In genomic region chr12:65121956-65122469, GRCh38 we compare ENCODE assay signal across 13 cellular contexts. TPM values are rescaled to one million over a fixed set of nuclear protein-coding genes. Genes with fewer than 3 reads are reported as not detected.
DNase-seq lines count a peak whose midpoint lies in the region; ATAC-seq, FAIRE-seq and TF ChIP-seq lines count a peak whose summit lies in the region.
"Had no signal": no experiment of that assay in that cellular context is flagged by ENCODE, and none has a peak within 500 bp of the region (broad histone marks: within the 10 kb centered on the region; RNA-seq: fewer than 3 reads in every experiment).

No MANE protein-coding gene starts in this region.

- WGBS in A549 (ENCODE audit: missing lambda C conversion rate): 84% methylated on average over 34 of the region's 34 CpGs
- WGBS in mesendoderm (ENCODE audit: extremely low coverage, insufficient coverage, low lambda C conversion rate): no CpG with 5 or more reads among the region's 34 CpGs

- no peak overlapping the region for H3K27ac Mint-ChIP-seq in activated naive CD8-positive, alpha-beta T cell treated with anti-CD3 and anti-CD28 coated beads, Interleukin-2, amount 50 U/mL, for 24 hours
- no peak overlapping the region for H3K27ac Mint-ChIP-seq in memory B cell

- TF ChIP-seq CTCF in A549 (IDR thresholded peaks at IDR 0.05): no peak

- no peak overlapping the region for H2AK5ac ChIP-seq in mesendoderm (ENCODE audit: low read length)

- no peaks in the 10 kb centered on the region for H3K9me3 ChIP-seq in A549
- no peaks in the 10 kb centered on the region for H3K9me3 ChIP-seq in ES-I3 (ENCODE audit: control insufficient read depth, insufficient read depth, low read length)

- TF ChIP-seq RAD21 in A549 (conservative IDR thresholded peaks at IDR 0.05 in 1 of 2, IDR thresholded peaks at IDR 0.05 in 1 of 2): no peak

- no peak for TF ChIP-seq EP300 in A549 (IDR thresholded peaks at IDR 0.05)

- peaks cover 5% of the 10 kb centered on the region for H3K4me1 Mint-ChIP-seq in activated naive CD8-positive, alpha-beta T cell treated with anti-CD3 and anti-CD28 coated beads, Interleukin-2, amount 50 U/mL, for 24 hours
- H3K4me1 Mint-ChIP-seq in memory B cell: no peaks in the 10 kb centered on the region

- no peaks in the 10 kb centered on the region for H3K79me1 ChIP-seq in mesendoderm (ENCODE audit: low read length)

- no peak for FAIRE-seq in A549 (lab: Jason Lieb, UNC)

- no peak overlapping the region for H3K56ac ChIP-seq in mesendoderm (ENCODE audit: low read length)

- peaks cover 5% of the 10 kb centered on the region for H3K27me3 ChIP-seq in mesendoderm (ENCODE audit: insufficient read depth, low read length, poor library complexity)

- no peaks in the 10 kb centered on the region for H3K79me2 ChIP-seq in mesendoderm (ENCODE audit: control insufficient read depth, insufficient read depth, low read length)

- H3K27me3 Mint-ChIP-seq in activated naive CD8-positive, alpha-beta T cell treated with anti-CD3 and anti-CD28 coated beads, Interleukin-2, amount 50 U/mL, for 24 hours: peaks cover 43% of the 10 kb centered on the region
- H3K27me3 Mint-ChIP-seq in memory B cell: peaks cover 12% of the 10 kb centered on the region

- H4K5ac ChIP-seq in mesendoderm (ENCODE audit: low read length): no peak overlapping the region

- DNase-seq in A549 (ENCODE audit: low read depth in 1 of 2, low spot score in 1 of 2): no peak
- no peak for DNase-seq in activated naive CD8-positive, alpha-beta T cell treated with anti-CD3 and anti-CD28 coated beads, Interleukin-2, amount 50 U/mL, for 24 hours
- no peak for DNase-seq in memory B cell (ENCODE audit: low spot score in 2 of 2)
- DNase-seq in stimulated activated CD4-positive, alpha-beta T cell treated with anti-CD3 and anti-CD28 coated beads, Interleukin-12 subunit alpha, Interleukin-12 subunit beta, amount 100 ng/mL, for 4 hours: no peak
- no peak for DNase-seq in mesendoderm
- DNase-seq: activated CD4-positive, alpha-beta T cell treated with anti-CD3 and anti-CD28 coated beads, Interleukin-2, amount 50 U/mL, for 1 hour; activated gamma-delta T cell; AML-193; MV-4-11 had no signal

- peak overlapping the region; percentile 11 for H3K4me3 Mint-ChIP-seq in activated naive CD8-positive, alpha-beta T cell treated with anti-CD3 and anti-CD28 coated beads, Interleukin-2, amount 50 U/mL, for 24 hours
- peak overlapping the region; percentile 68 for H3K4me3 Mint-ChIP-seq in memory B cell

- no peaks in the 10 kb centered on the region; the same call in 2 of the 3 replicates for H3K4me1 ChIP-seq in A549
- H3K4me1 ChIP-seq in ES-I3 (ENCODE audit: insufficient read depth, low read length): no peaks in the 10 kb centered on the region
- H3K4me1 ChIP-seq in mesendoderm (ENCODE audit: control insufficient read depth, low read depth, low read length): no peaks in the 10 kb centered on the region

- H2BK5ac ChIP-seq in mesendoderm (ENCODE audit: low read length): no peak overlapping the region

- CTCF ChIA-PET in A549 (lab: Yijun Ruan, JAX): interaction anchor here (1.1 to 4.8 kb wide), 9 partner anchors 10 to 326 kb away, joined by 3 to 34 read pairs (median 7); no protein-coding TSS in a partner anchor

- H3K18ac ChIP-seq in mesendoderm (ENCODE audit: low read length): no peak overlapping the region

- no peaks in the 10 kb centered on the region for H3K9me3 Mint-ChIP-seq in activated naive CD8-positive, alpha-beta T cell treated with anti-CD3 and anti-CD28 coated beads, Interleukin-2, amount 50 U/mL, for 24 hours
- H3K9me3 Mint-ChIP-seq in memory B cell: no peaks in the 10 kb centered on the region

- no peaks in the 10 kb centered on the region for H3K36me3 ChIP-seq in ES-I3 (ENCODE audit: insufficient read depth, low read length)
- H3K36me3 ChIP-seq in mesendoderm (ENCODE audit: control insufficient read depth, insufficient read depth, low read length): no peaks in the 10 kb centered on the region

- H3K4me2 ChIP-seq in A549 (peak overlapping the region; percentile 98; the same call in 2 of the 3 replicates), mesendoderm (ENCODE audit: low read length) (no peak overlapping the region)

- no peak overlapping the region for H3K23ac ChIP-seq in mesendoderm (ENCODE audit: low read length)

- H4K8ac ChIP-seq in mesendoderm (ENCODE audit: low read depth, low read length): no peak overlapping the region

- ATAC-seq in A549: no peak
- ATAC-seq in activated naive CD8-positive, alpha-beta T cell treated with anti-CD3 and anti-CD28 coated beads, Interleukin-2, amount 50 U/mL, for 24 hours: no peak
- ATAC-seq in memory B cell (ENCODE audit: low read depth): no peak
- no peak for ATAC-seq in GM18505 (IDR thresholded peaks at IDR 0.05; ENCODE audit: unreplicated experiment)
- ATAC-seq in GM21390 (IDR thresholded peaks at IDR 0.05; ENCODE audit: unreplicated experiment): no peak

- no peak overlapping the region for H2BK120ac ChIP-seq in mesendoderm (ENCODE audit: low read depth, low read length)

- H3K4ac ChIP-seq in mesendoderm (ENCODE audit: low read depth, low read length): no peak overlapping the region

- H2BK15ac ChIP-seq in mesendoderm (replicated peaks; ENCODE audit: low read depth): no peak overlapping the region

- no peak for TF ChIP-seq POLR2A in A549 (IDR thresholded peaks at IDR 0.05; ENCODE audit: low read length)
- TF ChIP-seq POLR2A in GM18505 (IDR thresholded peaks at IDR 0.05; ENCODE audit: borderline replicate concordance, extremely low read depth, insufficient read depth, insufficient read length): no peak

- H3K4me3 ChIP-seq in A549 (no peak overlapping the region; the same call in 2 of the 3 replicates), mesendoderm (ENCODE audit: low read length) (no peak overlapping the region)
- H3K4me3 ChIP-seq: lung had no signal

- no peak overlapping the region for H3K27ac ChIP-seq in A549
- H3K27ac ChIP-seq in mesendoderm (ENCODE audit: low read depth, low read length): no peak overlapping the region

- POLR2A ChIA-PET in A549 (lab: Yijun Ruan, JAX): no interaction called here

- peak overlapping the region; percentile 58; the same call in 1 of the 2 replicates for H3K9ac ChIP-seq in ES-I3 (ENCODE audit: low read depth, low read length)
- H3K9ac ChIP-seq in mesendoderm (ENCODE audit: low read length): no peak overlapping the region

- H3K36me3 Mint-ChIP-seq in activated naive CD8-positive, alpha-beta T cell treated with anti-CD3 and anti-CD28 coated beads, Interleukin-2, amount 50 U/mL, for 24 hours (ENCODE audit: low read depth): no peaks in the 10 kb centered on the region
- H3K36me3 Mint-ChIP-seq in memory B cell: no peaks in the 10 kb centered on the region

TF ChIP-seq in A549, 52 proteins besides CTCF, POLR2A, EP300 and RAD21:
- no peak for TF ChIP-seq MYC (IDR thresholded peaks at IDR 0.05; ENCODE audit: borderline replicate concordance, low read length)
- no peak for TF ChIP-seq KDM1A (IDR thresholded peaks at IDR 0.05; ENCODE audit: low read depth)
- no peak for TF ChIP-seq RCOR1 (IDR thresholded peaks at IDR 0.05; ENCODE audit: low read depth, low read length)
- no peak for TF ChIP-seq HDAC2 (IDR thresholded peaks at IDR 0.05)
- no peak for TF ChIP-seq RNF2 (IDR thresholded peaks at IDR 0.05; ENCODE audit: borderline replicate concordance, low read depth)
- no peak for TF ChIP-seq FOSL2 (IDR thresholded peaks at IDR 0.05)
- no peak for TF ChIP-seq FOSL2 (CRISPR knock-in tag; IDR thresholded peaks at IDR 0.05)
- no peak for TF ChIP-seq JUNB (IDR thresholded peaks at IDR 0.05)
- no peak for TF ChIP-seq SMC3 (IDR thresholded peaks at IDR 0.05)
TF ChIP-seq in A549: peak in this region for 0.

RNA-seq across cellular contexts. Expression of gene WIF1, which starts 0.9 kb away (rescaled TPM):
- polyA plus RNA-seq in A549 (2011; rRNA removed) (not detected in 2 replicates), A549 (2017; fragmentation: RNase III; extraction: RNeasy Plus Mini Kit Qiagen cat#74134 plus additional on column Dnase treatment) (not detected in 3 replicates)
- not detected in 2 replicates for polyA plus RNA-seq in A549 (2012; cell fraction: cytosol; rRNA removed)
- not detected in 2 replicates for polyA plus RNA-seq in A549 (2012; cell fraction: nucleus; rRNA removed)
- polyA minus RNA-seq in A549 (2011; rRNA and poly(A)+ RNA removed): not detected in 2 replicates
- polyA plus RNA-seq in mesendoderm (2013, experiment 1 of 2): 0.83 TPM
- 0.92 TPM for polyA plus RNA-seq in mesendoderm (2013, experiment 2 of 2)

RNA-seq across cellular contexts. Expression of gene LEMD3, which starts 47.4 kb away (rescaled TPM):
- polyA plus RNA-seq in A549 (2011; rRNA removed) (13.1 and 17.8 TPM in 2 replicates), A549 (2017; fragmentation: RNase III; extraction: RNeasy Plus Mini Kit Qiagen cat#74134 plus additional on column Dnase treatment) (10.5 to 12.3 TPM (median 12.2 TPM) in 3 replicates)
- polyA plus RNA-seq in A549 (2012; cell fraction: cytosol; rRNA removed): 4.2 and 4.7 TPM in 2 replicates
- 10.8 and 12.5 TPM in 2 replicates for polyA plus RNA-seq in A549 (2012; cell fraction: nucleus; rRNA removed)
- polyA minus RNA-seq in A549 (2011; rRNA and poly(A)+ RNA removed): 11.3 and 14.6 TPM in 2 replicates
- polyA plus RNA-seq in mesendoderm (2013, experiment 1 of 2): 17.9 TPM
- polyA plus RNA-seq in mesendoderm (2013, experiment 2 of 2): 18.3 TPM
